25 cellular contexts compared by ENCODE assay signal in the genomic region with DNA sequence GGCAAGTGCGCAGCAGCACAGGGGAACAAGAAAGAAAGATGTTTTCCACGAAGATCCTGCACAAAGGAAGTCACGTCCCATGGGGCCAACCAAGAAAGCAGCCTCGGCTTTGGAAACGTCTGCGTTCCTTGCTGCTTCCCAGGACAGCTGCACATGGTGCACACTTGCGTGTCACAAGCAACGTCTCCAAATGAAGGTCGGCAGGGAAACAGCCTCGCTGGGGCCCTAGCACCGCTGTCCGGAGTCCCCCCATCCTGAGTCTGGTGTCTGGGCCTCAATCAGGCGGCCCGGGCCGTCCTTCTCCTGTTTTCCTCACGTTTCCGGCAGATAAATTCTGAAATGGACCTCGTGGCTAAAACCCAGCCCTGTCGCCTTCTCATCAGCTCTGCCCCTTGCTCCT.
DNase-seq lines count a peak whose midpoint lies in the region; ATAC-seq, FAIRE-seq and TF ChIP-seq lines count a peak whose summit lies in the region.
"Had no signal": no experiment of that assay in that cellular context is flagged by ENCODE, and none has a peak within 500 bp of the region (broad histone marks: within the 10 kb centered on the region; RNA-seq: fewer than 3 reads in every experiment).

No MANE protein-coding gene starts in this region.

- TF ChIP-seq CTCF in CD4-positive, alpha-beta T cell (IDR thresholded peaks at IDR 0.05): no peak
- TF ChIP-seq CTCF in adrenal gland (IDR thresholded peaks at IDR 0.05) (no peak), glutamatergic neuron (IDR thresholded peaks at IDR 0.05; ENCODE audit: partially characterized antibody, unreplicated experiment) (no peak), psoas muscle (IDR thresholded peaks at IDR 0.05) (no peak)

- H3K4me3 ChIP-seq in adrenal gland: no peak overlapping the region
- H3K4me3 ChIP-seq in psoas muscle: no peak overlapping the region
- H3K4me3 ChIP-seq: K562, SJCRH30 had no signal

- no peaks in the 10 kb centered on the region for H3K9me3 Mint-ChIP-seq in CD4-positive, alpha-beta T cell
- peaks cover 26% of the 10 kb centered on the region for H3K9me3 Mint-ChIP-seq in glutamatergic neuron (ENCODE audit: unreplicated experiment)
- H3K9me3 Mint-ChIP-seq: activated CD4-positive, alpha-beta T cell treated with anti-CD3 and anti-CD28 coated beads, Interleukin-2, amount 10 ng/mL, durations not matched to agents 7 days and 5 days had no signal

- DNase-seq in CD4-positive, alpha-beta T cell: no peak
- DNase-seq in adrenal gland: peak in 4 of 7 donors; percentile 8 to 50 (median 17)
- no peak for DNase-seq in glutamatergic neuron
- peak in 1 of 2 donors; percentile 62 for DNase-seq in psoas muscle
- no peak for DNase-seq in NCI-H774 (lab: John Stamatoyannopoulos, UW)
- DNase-seq in HTR-8/SVneo (ENCODE audit: insufficient read length, low spot score): no peak
- DNase-seq: activated CD4-positive, alpha-beta T cell treated with anti-CD3 and anti-CD28 coated beads, Interleukin-2, amount 10 ng/mL, durations not matched to agents 7 days and 5 days; activated naive CD4-positive, alpha-beta T cell; anterior cingulate cortex; central memory CD4-positive, alpha-beta T cell; effector CD4-positive, alpha-beta T cell; erythroblast; foreskin melanocyte; MG63; NCI-H1436; NCI-H524; occipital lobe; SJCRH30 had no signal

- ATAC-seq in CD4-positive, alpha-beta T cell (ENCODE audit: poor library complexity): no peak
- ATAC-seq in psoas muscle (no peak), GM21717 (IDR thresholded peaks at IDR 0.05; ENCODE audit: unreplicated experiment) (no peak), HG03378 (IDR thresholded peaks at IDR 0.05; ENCODE audit: unreplicated experiment) (no peak)
- ATAC-seq: HCT116, K562, Panc1 had no signal

- H3K4me1 ChIP-seq in adrenal gland (replicated peaks in 1 of 2) (peaks cover 0 to 12% of the 10 kb centered on the region in 2 donors), psoas muscle (peaks cover 50% of the 10 kb centered on the region)

- peaks cover 26% of the 10 kb centered on the region for H3K4me1 Mint-ChIP-seq in CD4-positive, alpha-beta T cell (ENCODE audit: low read depth)
- H3K4me1 Mint-ChIP-seq in glutamatergic neuron (ENCODE audit: low read depth, unreplicated experiment): peaks cover 30% of the 10 kb centered on the region

- H3K27me3 ChIP-seq in CD4-positive, alpha-beta T cell (ENCODE audit: control insufficient read depth, insufficient read depth, low read length): no peaks in the 10 kb centered on the region
- H3K27me3 ChIP-seq in adrenal gland (no peaks in the 10 kb centered on the region), psoas muscle (ENCODE audit: insufficient read depth in 3 of 3, low read length in 2 of 3) (no peaks in the 10 kb centered on the region)
- H3K27me3 ChIP-seq: MG63, SJCRH30 had no signal

- no peak overlapping the region for H3K27ac ChIP-seq in CD4-positive, alpha-beta T cell (ENCODE audit: low read depth, low read length)
- H3K27ac ChIP-seq in adrenal gland: no peak overlapping the region
- H3K27ac ChIP-seq in psoas muscle: peak overlapping the region; percentile 76
- H3K27ac ChIP-seq: SJCRH30 had no signal

- CTCF ChIA-PET in CD4-positive, alpha-beta T cell (lab: Charles Lee): no interaction called here

- WGBS in adrenal gland, 4 donors: 89 to 93% (median 91%) methylated on average over 19 of the region's 19 CpGs
- 67 to 80% (median 69%) methylated on average over 19 of the region's 19 CpGs for WGBS in psoas muscle, 3 donors

- no peak for FAIRE-seq in HTR-8/SVneo (lab: Jason Lieb, UNC)
- FAIRE-seq: islet of Langerhans, K562 had no signal

- H3K36me3 ChIP-seq in adrenal gland (replicated peaks in 1 of 2) (no peaks in the 10 kb centered on the region), psoas muscle (ENCODE audit: insufficient read depth in 1 of 2, low read depth in 1 of 2) (no peaks in the 10 kb centered on the region)
- H3K36me3 ChIP-seq: SJCRH30 had no signal

- H3K9me3 ChIP-seq in CD4-positive, alpha-beta T cell (ENCODE audit: control insufficient read depth, low read length): no peaks in the 10 kb centered on the region
- H3K9me3 ChIP-seq in adrenal gland (replicated peaks in 1 of 3) (no peaks in the 10 kb centered on the region), psoas muscle (no peaks in the 10 kb centered on the region)
- H3K9me3 ChIP-seq: MG63, SJCRH30 had no signal

- H3K27ac Mint-ChIP-seq in CD4-positive, alpha-beta T cell: peak overlapping the region; percentile 26
- H3K27ac Mint-ChIP-seq in glutamatergic neuron (ENCODE audit: unreplicated experiment): no peak overlapping the region
- H3K27ac Mint-ChIP-seq: T-helper 1 cell treated with Interleukin-12 subunit alpha and Interleukin-12 subunit beta and Interleukin-4 antibody, amounts not matched to agents 30 μg/mL and 1 μg/mL, for 36 hours had no signal

- POLR2A ChIA-PET in CD4-positive, alpha-beta T cell (lab: Charles Lee): no interaction called here

- no peaks in the 10 kb centered on the region for H3K27me3 Mint-ChIP-seq in CD4-positive, alpha-beta T cell
- peaks cover 17% of the 10 kb centered on the region for H3K27me3 Mint-ChIP-seq in glutamatergic neuron (ENCODE audit: unreplicated experiment)
- H3K27me3 Mint-ChIP-seq: activated CD4-positive, alpha-beta T cell treated with anti-CD3 and anti-CD28 coated beads, Interleukin-2, amount 10 ng/mL, durations not matched to agents 7 days and 5 days had no signal

- TF ChIP-seq POLR2A in adrenal gland (IDR thresholded peaks at IDR 0.05): no peak

- H3K4me3 Mint-ChIP-seq in CD4-positive, alpha-beta T cell: no peak overlapping the region
- H3K4me3 Mint-ChIP-seq in glutamatergic neuron (ENCODE audit: unreplicated experiment): peak overlapping the region; percentile 32

- H3K36me3 Mint-ChIP-seq in CD4-positive, alpha-beta T cell (ENCODE audit: low read depth): peaks cover 8% of the 10 kb centered on the region
- H3K36me3 Mint-ChIP-seq in glutamatergic neuron (ENCODE audit: unreplicated experiment): peaks cover 6% of the 10 kb centered on the region

- intact Hi-C loops in CD4-positive, alpha-beta T cell (cut with DNase I, micrococcal nuclease): no loop called here
- intact Hi-C loops in adrenal gland (cut with DNase I): no loop called here
- intact Hi-C loops in psoas muscle (cut with DNase I): no loop called here

Comparison
In these comparisons a context has a peak if more than half of its experiments do, and no peak if none do; other contexts are left out.
1. DNase-seq: peak in adrenal gland (4 of 7); none in CD4-positive, alpha-beta T cell (0 of 10), glutamatergic neuron (single experiment), NCI-H774 (single experiment) and HTR-8/SVneo (single experiment).